ENCODE assay signal across 8 cellular contexts in the genomic region with DNA sequence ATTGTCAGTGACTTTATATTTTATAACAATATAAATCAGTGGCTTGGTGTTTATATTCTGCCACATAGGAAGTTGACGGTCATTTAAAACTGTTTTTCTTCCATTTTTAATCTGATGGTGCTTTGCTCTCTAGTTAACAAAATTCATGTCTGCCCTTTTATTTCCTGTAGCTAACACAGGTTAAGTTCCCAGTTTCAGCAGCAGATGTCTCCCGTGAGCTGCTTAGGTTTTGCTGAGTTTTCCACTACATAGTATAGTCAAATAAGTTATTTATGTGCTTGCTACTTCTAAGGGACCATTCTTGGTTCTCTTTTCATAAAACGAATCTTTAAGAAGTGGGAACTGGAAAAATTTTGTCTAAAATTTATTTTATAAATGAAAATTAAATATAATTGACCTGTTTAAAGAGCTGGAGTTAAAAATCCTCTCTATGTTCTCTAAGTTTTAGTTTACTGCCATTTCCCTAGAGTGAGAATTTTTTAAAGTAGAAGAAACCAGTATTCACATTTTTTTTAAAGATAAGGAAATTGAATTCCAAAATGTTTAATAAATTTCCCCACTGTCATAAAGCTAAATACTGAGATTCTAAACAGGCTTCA. TPM values are rescaled to one million over a fixed set of nuclear protein-coding genes. Genes with fewer than 3 reads are reported as not detected.
DNase-seq lines count a peak whose midpoint lies in the region; ATAC-seq and TF ChIP-seq lines count a peak whose summit lies in the region.

No MANE protein-coding gene starts in this region.

- no peak overlapping the region for H3K4me2 ChIP-seq in PC-3 (ENCODE audit: low read length)

- WGBS in ovary, 3 donors = 3 to 5% (median 4%) methylated on average over 3 of the region's 3 CpGs

- peaks cover 30% of the 10 kb centered on the region for H4K20me1 ChIP-seq in PC-3 (ENCODE audit: low read length)

- H3K9me3 ChIP-seq in PC-3 (ENCODE audit: low read length) = no peaks in the 10 kb centered on the region
- peaks cover 0 to 3% of the 10 kb centered on the region in 2 donors for H3K9me3 ChIP-seq in ovary
- H3K9me3 ChIP-seq in uterus = peaks cover 0 to 12% of the 10 kb centered on the region in 2 donors

- CTCF ChIA-PET in PC-3 (lab: Charles Lee) = interaction anchor here (0.5 to 1.0 kb wide), 3 partner anchors 21 to 347 kb away, joined by 3 to 9 read pairs (median 3); no protein-coding TSS in a partner anchor

- no peak overlapping the region for H2AFZ ChIP-seq in PC-3 (ENCODE audit: low read length)

- BruUV-seq in PC-3 (replicated peaks; lab: Mats Ljungman, UMichigan) = no TSS peak

- intact Hi-C loops in PC-3 (cut with micrococcal nuclease) = loop anchor here (1.0 to 5.0 kb wide), 6 partner anchors 27 to 308 kb away; partner anchors contain the start of gene ARMC9
- intact Hi-C loops in ovary (cut with DNase I) = loop anchor here (5.0 to 10.0 kb wide), 5 partner anchors 88 to 348 kb away; partner anchors contain the start of gene ARMC9 (in 1 of the 4)
- intact Hi-C loops in uterus (cut with DNase I; ENCODE audit: low total_unique reads) = loop anchor here (2.0 kb wide), 1 partner anchor 89 kb away; no protein-coding TSS in a partner anchor

- no peak for TF ChIP-seq EP300 in ovary (IDR thresholded peaks at IDR 0.05)

- ATAC-seq in GM18498 (IDR thresholded peaks at IDR 0.05; ENCODE audit: unreplicated experiment) (peak; percentile 76), HG03280 (IDR thresholded peaks at IDR 0.05; ENCODE audit: unreplicated experiment) (peak; percentile 81), PC-3 (peak; percentile 46)

- H3K79me2 ChIP-seq in PC-3 (ENCODE audit: low read length) = peaks cover 49% of the 10 kb centered on the region

- DNase-seq in AG09309 (ENCODE audit: low read depth) (peak; percentile 24), PC-3 (peak; percentile 77), foreskin melanocyte (peak; percentile 68), ovary (peak; percentile 43 to 79 (median 65)), uterus (peak; percentile 74 to 79)
- DNase-seq in activated effector memory CD4-positive, alpha-beta T cell treated with Interleukin-2 at 50 U/mL for 16 hours = peak; percentile 14

- H3K9ac ChIP-seq in PC-3 (ENCODE audit: low read length) = no peak overlapping the region

- H3F3A ChIP-seq in PC-3 (ENCODE audit: low read length, unreplicated experiment) = peaks cover 3% of the 10 kb centered on the region

- H3K36me3 ChIP-seq in PC-3 (ENCODE audit: low read depth, low read length) = peaks cover 51% of the 10 kb centered on the region; the same call in 1 of the 2 replicates
- H3K36me3 ChIP-seq in ovary = no peaks in the 10 kb centered on the region
- H3K36me3 ChIP-seq in uterus = no peaks in the 10 kb centered on the region

- TF ChIP-seq POLR2A in ovary (IDR thresholded peaks at IDR 0.05) = no peak
- no peak for TF ChIP-seq POLR2A in uterus (IDR thresholded peaks at IDR 0.05)

- no peaks in the 10 kb centered on the region for H3K9me2 ChIP-seq in PC-3 (replicated peaks; ENCODE audit: low read length)

- H3K4me3 ChIP-seq in AG09309 (ENCODE audit: control insufficient read depth, low read depth, low read length) = no peak overlapping the region
- H3K4me3 ChIP-seq in PC-3 (ENCODE audit: low read length) = no peak overlapping the region
- no peak overlapping the region for H3K4me3 ChIP-seq in ovary
- H3K4me3 ChIP-seq in uterus = no peak overlapping the region

- peak; percentile 88 for TF ChIP-seq CTCF in AG09309 (IDR thresholded peaks at IDR 0.05; ENCODE audit: control insufficient read depth, insufficient read depth, low read depth, low read length, missing control alignments)
- peak; percentile 67 for TF ChIP-seq CTCF in PC-3 (conservative IDR thresholded peaks at IDR 0.05; ENCODE audit: low read depth, low read length)
- TF ChIP-seq CTCF in ovary (IDR thresholded peaks at IDR 0.05) = peak; percentile 78 to 90 (median 88)
- TF ChIP-seq CTCF in uterus (IDR thresholded peaks at IDR 0.05) = peak; percentile 90 to 95 (median 94)

- no peaks in the 10 kb centered on the region for H3K27me3 ChIP-seq in PC-3 (ENCODE audit: low read length)
- no peaks in the 10 kb centered on the region for H3K27me3 ChIP-seq in ovary
- H3K27me3 ChIP-seq in uterus = no peaks in the 10 kb centered on the region

- POLR2A ChIA-PET in PC-3 (lab: Charles Lee; ENCODE audit: unreplicated experiment) = no interaction called here

- H3K27ac ChIP-seq in PC-3 (ENCODE audit: low read length) (no peak overlapping the region), ovary (no peak overlapping the region), uterus (peak overlapping the region; percentile 75 to 89)

- peaks cover 37% of the 10 kb centered on the region for H3K4me1 ChIP-seq in PC-3 (ENCODE audit: insufficient read depth, low read length)
- H3K4me1 ChIP-seq in ovary (ENCODE audit: insufficient read depth) = no peaks in the 10 kb centered on the region
- peaks cover 0 to 6% of the 10 kb centered on the region in 2 donors for H3K4me1 ChIP-seq in uterus

RNA-seq across cellular contexts. Expression of gene HTR2B, which starts 20.6 kb away (rescaled TPM):
- total RNA-seq in PC-3 (2014; rRNA removed) = not detected in 2 replicates
- total RNA-seq in ovary = 1 to 10 TPM in 3 of 7 donors, under 1 TPM in 3, not detected in 1; 0.15 to 2.0 (median 0.88) TPM
- 1 to 10 TPM in 1 of 2 donors, under 1 TPM in 1; 0.64 to 3.0 TPM for polyA plus RNA-seq in ovary
- 1 to 10 TPM; 2.9 to 8.6 (median 4.0) TPM for total RNA-seq in uterus

RNA-seq across cellular contexts. Expression of gene PSMD1, which starts 47.5 kb away (rescaled TPM):
- total RNA-seq in PC-3 (2014; rRNA removed) (154 and 208 TPM in 2 replicates), ovary (10 to 100 TPM; 25.9 to 68.2 (median 57.8) TPM), uterus (10 to 100 TPM; 54.4 to 96.6 (median 68.6) TPM)
- 10 to 100 TPM; 19.0 to 73.2 TPM for polyA plus RNA-seq in ovary

Comparison
In these comparisons a context has a peak if more than half of its experiments do, and no peak if none do; other contexts are left out.
1. DNase-seq: peak in every context shown above with its lines; median percentile 77 in PC-3; 76 in uterus; 68 in foreskin melanocyte; 65 in ovary; 24 in AG09309; 14 in activated effector memory CD4-positive, alpha-beta T cell treated with Interleukin-2 at 50 U/mL for 16 hours.
2. H3K27ac ChIP-seq: peak in uterus (2 of 2); none in PC-3 (single experiment) and ovary (0 of 2).
3. Peak in every context shown above with its lines, with median percentiles within 50 percentile points of each other: CTCF ChIP-seq and ATAC-seq.